ENCODE assay signal across 7 cellular contexts in genomic region chr12:49098035-49098451, GRCh38. TPM values are rescaled to one million over a fixed set of nuclear protein-coding genes. Genes with fewer than 3 reads are reported as not detected.
DNase-seq lines count a peak whose midpoint lies in the region; ATAC-seq and TF ChIP-seq lines count a peak whose summit lies in the region.

No MANE protein-coding gene starts in this region.

- H3K4me1 ChIP-seq in MM.1S (ENCODE audit: low read length): no peaks in the 10 kb centered on the region

- CTCF ChIA-PET in GM10248 (lab: Yijun Ruan, JAX): interaction anchor here (0.7 to 19.5 kb wide), 22 partner anchors 10 to 407 kb away, joined by 3 to 369 read pairs (median 7); partner anchors contain the start of genes KMT2D, LMBR1L, RHEBL1 and TUBA1B

- intact Hi-C loops in dorsolateral prefrontal cortex (cut with DNase I): no loop called here

- H2AFZ ChIP-seq in MM.1S (ENCODE audit: low read length): no peak overlapping the region

- no peaks in the 10 kb centered on the region for H3F3A ChIP-seq in MM.1S (ENCODE audit: insufficient read depth, low read length)

- H3K9me2 ChIP-seq in MM.1S (replicated peaks; ENCODE audit: insufficient read depth, low read length): no peaks in the 10 kb centered on the region

- TF ChIP-seq CTCF in GM10248 (IDR thresholded peaks at IDR 0.05; ENCODE audit: control extremely low read depth, extremely low read depth, low read depth, missing control alignments) (peak; percentile 72), MM.1S (IDR thresholded peaks at IDR 0.05; ENCODE audit: low read length) (peak; percentile 74), dorsolateral prefrontal cortex (IDR thresholded peaks at IDR 0.05 in 54 of 56, conservative IDR thresholded peaks at IDR 0.05 in 2 of 56; ENCODE audit: low read depth in 1 of 56, partially characterized antibody in 56 of 56) (peak; percentile 57 to 92 (median 82))

- POLR2A ChIA-PET in GM10248 (lab: Yijun Ruan, JAX): interaction anchor here (0.8 kb wide), 2 partner anchors 12 to 33 kb away, joined by 5 to 8 read pairs; partner anchors contain the start of gene TUBA1B

- DNase-seq in GM10248 (ENCODE audit: extremely low spot score) (peak; percentile 69), MM.1S (peak; percentile 29), dorsolateral prefrontal cortex (peak in 8 of 10 donors; percentile 29 to 61 (median 48)), mucosa of gallbladder (ENCODE audit: low spot score) (peak; percentile 44), substantia nigra (lab: John Stamatoyannopoulos, UW) (peak in 28 of 49 donors; percentile 14 to 59 (median 35))
- peak; percentile 74 for DNase-seq in activated CD4-positive, alpha-beta T cell treated with anti-CD3 and anti-CD28 coated beads for 48 hours

- ATAC-seq in GM18858 (IDR thresholded peaks at IDR 0.05; ENCODE audit: unreplicated experiment): no peak

- H3K4me3 ChIP-seq in MM.1S (ENCODE audit: low read length): no peak overlapping the region
- no peak overlapping the region for H3K4me3 ChIP-seq in dorsolateral prefrontal cortex

- no peak overlapping the region for H3K4me2 ChIP-seq in MM.1S (ENCODE audit: low read depth, low read length)

- H3K27ac ChIP-seq in MM.1S (ENCODE audit: low read length): no peak overlapping the region
- H3K27ac ChIP-seq in dorsolateral prefrontal cortex: peak overlapping the region in 11 of 59 donors; percentile 8 to 44 (median 15)
- no peak overlapping the region for H3K27ac ChIP-seq in substantia nigra (ENCODE audit: low read depth, low read length, poor library complexity, severe bottlenecking)

- no peaks in the 10 kb centered on the region for H3K9me3 ChIP-seq in MM.1S (replicated peaks; ENCODE audit: insufficient read depth, low read length)

- no peak overlapping the region for H3K9ac ChIP-seq in MM.1S (ENCODE audit: low read length)

- H3K36me3 ChIP-seq in MM.1S (replicated peaks; ENCODE audit: insufficient read depth, low read length): no peaks in the 10 kb centered on the region

- H3K27me3 ChIP-seq in MM.1S (replicated peaks; ENCODE audit: insufficient read depth, low read length) (peaks cover 23% of the 10 kb centered on the region), dorsolateral prefrontal cortex (peaks cover 0 to 17% (median 4%) of the 10 kb centered on the region in 45 donors)

- no peaks in the 10 kb centered on the region for H4K20me1 ChIP-seq in MM.1S (ENCODE audit: insufficient read depth, low read length)

- H3K79me2 ChIP-seq in MM.1S (ENCODE audit: low read length): no peaks in the 10 kb centered on the region

RNA-seq across cellular contexts. Expression of gene DHH, which starts 3.4 kb away (rescaled TPM):
- total RNA-seq in dorsolateral prefrontal cortex (1 to 10 TPM in 4 of 120 experiments, under 1 TPM in 103, not detected in 13; 0.11 to 2.5 (median 0.42) TPM), mucosa of gallbladder (1.5 TPM)

RNA-seq across cellular contexts. Expression of gene LMBR1L, which starts 12.6 kb away (rescaled TPM):
- 100 to 1,000 TPM in 3 of 120 experiments, 10 to 100 TPM in 117; 40.9 to 108 (median 65.9) TPM for total RNA-seq in dorsolateral prefrontal cortex
- 53.1 TPM for total RNA-seq in mucosa of gallbladder

RNA-seq across cellular contexts. Expression of gene RHEBL1, which starts 28.3 kb away (rescaled TPM):
- total RNA-seq in dorsolateral prefrontal cortex (10 to 100 TPM in 3 of 120 experiments, 1 to 10 TPM in 116, under 1 TPM in 1; 0.55 to 10.5 (median 5.5) TPM), mucosa of gallbladder (0.29 TPM)

RNA-seq across cellular contexts. Expression of gene TUBA1B, which starts 33.2 kb away (rescaled TPM):
- total RNA-seq in dorsolateral prefrontal cortex (1,000 to 10,000 TPM in 116 of 120 experiments, 100 to 1,000 TPM in 4; 810 to 2,486 (median 1,574) TPM), mucosa of gallbladder (361 TPM)

RNA-seq across cellular contexts. Expression of gene KMT2D, which starts 37.4 kb away (rescaled TPM):
- total RNA-seq in dorsolateral prefrontal cortex (100 to 1,000 TPM in 86 of 120 experiments, 10 to 100 TPM in 34; 76.9 to 147 (median 107) TPM), mucosa of gallbladder (104 TPM)
